Comparison of ENCODE assay signal across 27 cellular contexts in genomic region chr4:63430105-63430504, GRCh38.
"Had no signal": no experiment of that assay in that cellular context is flagged by ENCODE, and none has a peak within 500 bp of the region (broad histone marks: within the 10 kb centered on the region; RNA-seq: fewer than 3 reads in every experiment).

No MANE protein-coding gene starts in this region.

- H3K4me1 ChIP-seq: colonic mucosa, gastrocnemius medialis, heart left ventricle, parathyroid adenoma, prostate gland, right atrium auricular region, stomach, thyroid gland had no signal

- H3K9ac ChIP-seq: parathyroid adenoma had no signal

- H3K36me3 ChIP-seq: colonic mucosa, gastrocnemius medialis, heart left ventricle, neutrophil, prostate gland, right atrium auricular region, stomach, thyroid gland had no signal

- DNase-seq: colonic mucosa; effector CD8-positive, alpha-beta T cell; endodermal cell; foreskin fibroblast; gastrocnemius medialis; heart left ventricle; kidney; natural killer cell; stimulated activated CD4-positive, alpha-beta T cell treated with anti-CD3 and anti-CD28 coated beads, Interleukin-12 subunit alpha, Interleukin-12 subunit beta, amount 100 ng/mL, for 4 hours; stimulated activated CD4-positive, alpha-beta T cell treated with anti-CD3 and anti-CD28 coated beads, Interleukin-1b, Interleukin-23, amount 100 ng/mL, for 48 hours; stimulated activated CD4-positive, alpha-beta T cell treated with anti-CD3 and anti-CD28 coated beads, Interleukin-4, amount 100 ng/mL, for 1 hour; stimulated activated CD8-positive, alpha-beta memory T cell treated with anti-CD3 and anti-CD28 coated beads, Interleukin-4, amount 100 ng/mL, for 48 hours; stimulated activated naive CD4-positive, alpha-beta T cell treated with Interleukin-2 at 50 U/mL for 16 hours; stomach; thyroid gland; trophoblast cell had no signal

- H3K9me3 ChIP-seq: colonic mucosa, gastrocnemius medialis, neutrophil, prostate gland, right atrium auricular region, stomach, thyroid gland had no signal

- H3K4me2 ChIP-seq: hepatocyte, smooth muscle cell had no signal

- H3K4me3 ChIP-seq: colonic mucosa, gastrocnemius medialis, heart left ventricle, hepatocyte, lung, prostate gland, right atrium auricular region, smooth muscle cell, stomach, thyroid gland had no signal

- H3K27ac ChIP-seq: colonic mucosa, epithelial cell of prostate, gastrocnemius medialis, heart left ventricle, hepatocyte, neutrophil, parathyroid adenoma, prostate gland, right atrium auricular region, stomach, thyroid gland had no signal

- H3K27me3 ChIP-seq: colonic mucosa, gastrocnemius medialis, heart left ventricle, hepatocyte, neutrophil, right atrium auricular region, stomach, thyroid gland had no signal

- ATAC-seq: esophagus mucosa, gastrocnemius medialis, heart left ventricle, left lobe of liver, natural killer cell, sciatic nerve had no signal

- H2AFZ ChIP-seq: hepatocyte, parathyroid adenoma had no signal

- H3K79me2 ChIP-seq: hepatocyte, parathyroid adenoma had no signal
